In the genomic region with DNA sequence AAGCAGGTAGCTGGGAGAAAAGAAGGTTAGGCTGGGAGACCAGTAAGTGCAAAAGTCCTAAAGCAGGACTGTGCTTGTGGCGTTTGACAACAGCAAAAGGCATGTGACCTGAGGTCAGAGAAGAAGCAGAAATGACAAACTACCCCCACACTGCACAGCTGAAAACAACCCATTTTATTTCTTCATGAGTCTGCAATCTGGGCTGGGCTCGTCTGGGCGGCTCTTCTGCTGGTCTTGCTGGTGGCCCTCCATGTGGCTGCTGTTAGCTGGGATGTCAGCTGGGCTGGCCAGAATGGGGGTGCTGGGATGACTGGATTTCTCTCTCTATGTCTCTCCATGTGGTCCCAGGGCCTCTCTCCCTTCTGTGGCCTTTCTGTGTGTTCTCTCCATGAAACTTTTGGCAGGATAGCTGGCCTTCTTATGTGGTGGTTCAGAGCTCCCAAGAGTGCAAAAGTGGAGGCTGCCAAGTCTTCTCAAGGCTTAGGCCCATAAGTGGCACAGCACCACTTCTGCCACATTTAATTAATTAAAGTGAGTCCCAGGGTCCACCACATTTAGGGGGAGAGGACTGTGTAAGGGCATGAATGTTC, we compare ENCODE assay signal across 22 cellular contexts.
A peak's percentile ranks its signal among the peaks of the same experiment; 100 is the strongest.
DNase-seq lines count a peak whose midpoint lies in the region; ATAC-seq, FAIRE-seq and TF ChIP-seq lines count a peak whose summit lies in the region.
"Had no signal": no experiment of that assay in that cellular context is flagged by ENCODE, and none has a peak within 500 bp of the region (broad histone marks: within the 10 kb centered on the region; RNA-seq: fewer than 3 reads in every experiment).

No MANE protein-coding gene starts in this region.

- no peaks in the 10 kb centered on the region for H3K36me3 ChIP-seq in HepG2 (replicated peaks in 1 of 2; ENCODE audit: control insufficient read depth in 1 of 2, insufficient read depth in 2 of 2, low read length in 2 of 2)
- H3K36me3 ChIP-seq in right lobe of liver: no peaks in the 10 kb centered on the region
- H3K36me3 ChIP-seq in Panc1 (ENCODE audit: control insufficient read depth, insufficient read depth, low read length): no peaks in the 10 kb centered on the region
- no peaks in the 10 kb centered on the region for H3K36me3 ChIP-seq in upper lobe of right lung
- H3K36me3 ChIP-seq: HAP-1, SJSA1 had no signal

- TF ChIP-seq CTCF in HepG2 (CRISPR knock-in tag; IDR thresholded peaks at IDR 0.05) (no peak), right lobe of liver (IDR thresholded peaks at IDR 0.05) (no peak), Panc1 (IDR thresholded peaks at IDR 0.05) (no peak), upper lobe of right lung (IDR thresholded peaks at IDR 0.05) (no peak), WTC11 (IDR thresholded peaks at IDR 0.05) (no peak)

- H3K27me3 ChIP-seq in HepG2 (ENCODE audit: control insufficient read depth in 1 of 2, insufficient read depth in 2 of 2, low read length in 2 of 2): peaks cover 0 to 8% of the 10 kb centered on the region in 2 experiments; a peak in 2 of 5 replicates
- H3K27me3 ChIP-seq in right lobe of liver: no peaks in the 10 kb centered on the region
- H3K27me3 ChIP-seq in Panc1 (ENCODE audit: control insufficient read depth, insufficient read depth, low read length): no peaks in the 10 kb centered on the region
- no peaks in the 10 kb centered on the region for H3K27me3 ChIP-seq in upper lobe of right lung
- H3K27me3 ChIP-seq: SJSA1 had no signal

- no peaks in the 10 kb centered on the region for H3K79me2 ChIP-seq in HepG2 (ENCODE audit: insufficient read depth, low read length)

- WGBS in HepG2 (ENCODE audit: low lambda C conversion rate): 5% methylated on average over 3 of the region's 3 CpGs
- 86% methylated on average over 3 of the region's 3 CpGs for WGBS in right lobe of liver (ENCODE audit: insufficient coverage, low coverage, low lambda C conversion rate, missing lambda C conversion rate)

- no peak for TF ChIP-seq EP300 in HepG2 (IDR thresholded peaks at IDR 0.05; ENCODE audit: low read depth in 2 of 2, low read length in 2 of 2)
- no peak for TF ChIP-seq EP300 in HepG2 (CRISPR knock-in tag; IDR thresholded peaks at IDR 0.05; ENCODE audit: borderline replicate concordance)

- intact Hi-C loops in HepG2 (cut with micrococcal nuclease; ENCODE audit: unreplicated experiment) (no loop called here), right lobe of liver (cut with DNase I) (no loop called here), Panc1 (cut with micrococcal nuclease; ENCODE audit: unreplicated experiment) (no loop called here), upper lobe of right lung (cut with DNase I) (no loop called here)

- no peak overlapping the region for H3K4me2 ChIP-seq in HepG2 (ENCODE audit: low read depth, low read length)

- in situ Hi-C loops in HepG2 (cut with HindIII; ENCODE audit: extremely low pct_ligation_motif_present, low pct_unique_long_range_greater_than_20kb) (no loop called here), Panc1 (cut with HindIII; ENCODE audit: low pct_unique_long_range_greater_than_20kb, low sequenced_read_pairs) (no loop called here)

- H3K9me3 ChIP-seq in HepG2 (ENCODE audit: low read length) (no peaks in the 10 kb centered on the region), right lobe of liver (no peaks in the 10 kb centered on the region), Panc1 (ENCODE audit: control insufficient read depth, insufficient read depth, low read depth, low read length) (peaks cover 10% of the 10 kb centered on the region; the same call in 1 of the 2 replicates), upper lobe of right lung (no peaks in the 10 kb centered on the region)
- H3K9me3 ChIP-seq: HAP-1, SJSA1 had no signal

- no peak overlapping the region for H3K4me3 ChIP-seq in HepG2 (replicated peaks in 1 of 3; ENCODE audit: insufficient read depth in 1 of 3, low read depth in 2 of 3, low read length in 3 of 3)
- no peak overlapping the region for H3K4me3 ChIP-seq in right lobe of liver
- H3K4me3 ChIP-seq in Panc1 (ENCODE audit: low read depth in 2 of 2, low read length in 2 of 2): no peak overlapping the region
- H3K4me3 ChIP-seq in upper lobe of right lung: no peak overlapping the region
- H3K4me3 ChIP-seq: GM12878, GM23248, HAP-1, SJSA1 had no signal

- H4K20me1 ChIP-seq in HepG2 (ENCODE audit: insufficient read depth, low read length): no peaks in the 10 kb centered on the region

- no peak for FAIRE-seq in HepG2 (lab: Jason Lieb, UNC)
- FAIRE-seq: GM12878, RCC 7860 had no signal

- no peak overlapping the region for H3K27ac ChIP-seq in HepG2 (ENCODE audit: extremely low read length, insufficient read depth, low read length)
- H3K27ac ChIP-seq in right lobe of liver: no peak overlapping the region
- peak overlapping the region; percentile 100 for H3K27ac ChIP-seq in Panc1 (ENCODE audit: low read length)
- no peak overlapping the region for H3K27ac ChIP-seq in upper lobe of right lung
- H3K27ac ChIP-seq: C4-2B, GM23248, HL-60, SJSA1 had no signal

- peaks cover 7% of the 10 kb centered on the region for H3K9me3 Mint-ChIP-seq in WTC11

- no peak for TF ChIP-seq RAD21 in HepG2 (CRISPR knock-in tag; IDR thresholded peaks at IDR 0.05)

- no peaks in the 10 kb centered on the region for H3K27me3 Mint-ChIP-seq in WTC11 (ENCODE audit: low read depth)

- DNase-seq in HepG2 (ENCODE audit: low spot score): no peak
- DNase-seq in right lobe of liver: no peak
- DNase-seq in Panc1 (ENCODE audit: low read depth, low spot score): no peak
- peak; percentile 65 for DNase-seq in mesenteric fat pad (ENCODE audit: low spot score)
- peak; percentile 28 for DNase-seq in upper lobe of right lung
- DNase-seq in SKM-1 treated with dmso at 0.1 percent for 144 hours (lab: John Stamatoyannopoulos, UW; ENCODE audit: unreplicated experiment): no peak
- no peak for DNase-seq in mucosa of gallbladder (ENCODE audit: low spot score)
- DNase-seq in WTC11 (ENCODE audit: low spot score): no peak
- DNase-seq: CD8-positive, alpha-beta memory T cell; GM23248; KG1; NCI-H1092 treated with DMSO at 0.1 percent for 48 hours; NCI-H2029 treated with DMSO at 0.1 percent for 48 hours; NCI-H226; NCI-H510A treated with DMSO at 0.1 percent for 48 hours; NCI-H748 treated with DMSO at 0.1 percent for 48 hours had no signal

- no peak for TF ChIP-seq POLR2A in HepG2 (IDR thresholded peaks at IDR 0.05; ENCODE audit: insufficient read depth in 1 of 2, low read depth in 2 of 2, low read length in 2 of 2)
- no peak for TF ChIP-seq POLR2A in right lobe of liver (IDR thresholded peaks at IDR 0.05)

- peaks cover 7% of the 10 kb centered on the region; the same call in 1 of the 2 replicates for H3K4me1 Mint-ChIP-seq in WTC11
- H3K4me1 Mint-ChIP-seq: CD8-positive, alpha-beta memory T cell had no signal

- CTCF ChIA-PET in HepG2 (lab: Yijun Ruan, JAX; ENCODE audit: low intra/inter-chr PET ratio, low total read pairs) (no interaction called here), Panc1 (lab: Charles Lee) (no interaction called here), WTC11 (lab: Charles Lee) (no interaction called here)

- H3K4me1 ChIP-seq in HepG2 (ENCODE audit: insufficient read depth, low read length): peaks cover 18% of the 10 kb centered on the region
- H3K4me1 ChIP-seq in right lobe of liver: no peaks in the 10 kb centered on the region
- peaks cover 33% of the 10 kb centered on the region for H3K4me1 ChIP-seq in Panc1 (ENCODE audit: control insufficient read depth, insufficient read depth, low read length)
- peaks cover 7% of the 10 kb centered on the region for H3K4me1 ChIP-seq in upper lobe of right lung
- H3K4me1 ChIP-seq: HAP-1 had no signal

- ATAC-seq in HepG2: no peak
- no peak for ATAC-seq in right lobe of liver
- ATAC-seq in Panc1: no peak
- no peak for ATAC-seq in upper lobe of right lung
- no peak for ATAC-seq in WTC11
- ATAC-seq: GM12878 had no signal

- POLR2A ChIA-PET in HepG2 (lab: Yijun Ruan, JAX): no interaction called here
- POLR2A ChIA-PET in Panc1 (lab: Charles Lee): no interaction called here
- POLR2A ChIA-PET in WTC11 (lab: Charles Lee): no interaction called here

- no peaks in the 10 kb centered on the region for H3K36me3 Mint-ChIP-seq in WTC11

- H2AFZ ChIP-seq in HepG2 (ENCODE audit: low read length): no peak overlapping the region
- H2AFZ ChIP-seq: GM23248 had no signal

- no TSS peak for BruUV-seq in HepG2 (replicated peaks; lab: Mats Ljungman, UMichigan)
- no TSS peak for BruUV-seq in Panc1 (replicated peaks; lab: Mats Ljungman, UMichigan)

- no peak overlapping the region for H3K9ac ChIP-seq in HepG2 (ENCODE audit: insufficient read depth, low read depth, low read length)
- H3K9ac ChIP-seq: GM23248 had no signal

- H3K27ac Mint-ChIP-seq in WTC11: no peak overlapping the region
- H3K27ac Mint-ChIP-seq: CD8-positive, alpha-beta memory T cell had no signal

- no peak overlapping the region for H3K4me3 Mint-ChIP-seq in WTC11
- H3K4me3 Mint-ChIP-seq: CD8-positive, alpha-beta memory T cell had no signal

TF ChIP-seq in HepG2, 621 proteins besides CTCF, POLR2A, EP300 and RAD21:
- TF ChIP-seq, protein P1, sequence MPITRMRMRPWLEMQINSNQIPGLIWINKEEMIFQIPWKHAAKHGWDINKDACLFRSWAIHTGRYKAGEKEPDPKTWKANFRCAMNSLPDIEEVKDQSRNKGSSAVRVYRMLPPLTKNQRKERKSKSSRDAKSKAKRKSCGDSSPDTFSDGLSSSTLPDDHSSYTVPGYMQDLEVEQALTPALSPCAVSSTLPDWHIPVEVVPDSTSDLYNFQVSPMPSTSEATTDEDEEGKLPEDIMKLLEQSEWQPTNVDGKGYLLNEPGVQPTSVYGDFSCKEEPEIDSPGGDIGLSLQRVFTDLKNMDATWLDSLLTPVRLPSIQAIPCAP (CRISPR knock-in tag; IDR thresholded peaks at IDR 0.05; ENCODE audit: low read depth): no peak
- TF ChIP-seq GABPA (IDR thresholded peaks at IDR 0.05; ENCODE audit: low read depth, low read length) (no peak), GABPA (CRISPR knock-in tag; IDR thresholded peaks at IDR 0.05; ENCODE audit: low read depth) (no peak), ZNF331 (CRISPR knock-in tag; IDR thresholded peaks at IDR 0.05) (peak; percentile 74; the same call in 1 of the 2 replicates), U2AF2 (IDR thresholded peaks at IDR 0.05; ENCODE audit: low read depth, low read length) (no peak)

TF ChIP-seq in WTC11, 78 proteins besides CTCF, POLR2A, EP300 and RAD21 (continues in another document):
- TF ChIP-seq CREB1 (CRISPR knock-in tag; IDR thresholded peaks at IDR 0.05) (no peak), MXD4 (CRISPR knock-in tag; IDR thresholded peaks at IDR 0.05; ENCODE audit: borderline replicate concordance) (no peak), ZNF121 (CRISPR knock-in tag; IDR thresholded peaks at IDR 0.05) (no peak), NR1H2 (CRISPR knock-in tag; IDR thresholded peaks at IDR 0.05) (no peak), EMX1 (CRISPR knock-in tag; IDR thresholded peaks at IDR 0.05) (no peak)

Comparison
In these comparisons a context has a peak if more than half of its experiments do, and no peak if none do; other contexts are left out.
1. DNase-seq: peak in mesenteric fat pad (single experiment) and upper lobe of right lung (single experiment); none in HepG2 (single experiment), right lobe of liver (0 of 3), Panc1 (single experiment), SKM-1 treated with dmso at 0.1 percent for 144 hours (single experiment), mucosa of gallbladder (single experiment) and WTC11 (single experiment).